ENCODE assay signal across 8 cellular contexts in genomic region chr16:54237-54581, GRCh38. TPM values are rescaled to one million over a fixed set of nuclear protein-coding genes. Genes with fewer than 3 reads are reported as not detected.
DNase-seq lines count a peak whose midpoint lies in the region; ATAC-seq and TF ChIP-seq lines count a peak whose summit lies in the region.

No MANE protein-coding gene starts in this region.

- POLR2A ChIA-PET in SK-N-SH (lab: Yijun Ruan, JAX) = no interaction called here

- TF ChIP-seq RAD21 in SK-N-SH (IDR thresholded peaks at IDR 0.05; ENCODE audit: low read length) = no peak

- peak overlapping the region; percentile 67 to 87 for H3K4me3 ChIP-seq in SK-N-SH (ENCODE audit: low read depth in 2 of 2, low read length in 1 of 2)
- peak overlapping the region; percentile 60 for H3K4me3 ChIP-seq in kidney epithelial cell (ENCODE audit: low read depth, low read length)

- H3K4me3 Mint-ChIP-seq in activated naive CD8-positive, alpha-beta T cell = peak overlapping the region; percentile 99

- DNase-seq in SK-N-SH (no peak), kidney epithelial cell (ENCODE audit: low read depth) (no peak), substantia nigra (lab: John Stamatoyannopoulos, UW) (no peak), SW480 (ENCODE audit: low spot score) (no peak)
- DNase-seq in stimulated activated CD8-positive, alpha-beta memory T cell treated with anti-CD3 and anti-CD28 coated beads, Interleukin-4, amount 100 ng/mL, for 48 hours = no peak

- H3K27me3 Mint-ChIP-seq in activated naive CD8-positive, alpha-beta T cell = no peaks in the 10 kb centered on the region

- H3F3A ChIP-seq in SK-N-SH (replicated peaks; ENCODE audit: insufficient read depth) = peaks cover 8% of the 10 kb centered on the region

- no peaks in the 10 kb centered on the region for H3K9me3 Mint-ChIP-seq in activated naive CD8-positive, alpha-beta T cell (ENCODE audit: low read depth)

- peak overlapping the region; percentile 72 for H3K27ac Mint-ChIP-seq in activated naive CD8-positive, alpha-beta T cell

- 20% methylated on average over 12 of the region's 12 CpGs for whole genome bisulfite sequencing in SK-N-SH (ENCODE audit: low lambda C conversion rate)

- peaks cover 4 to 41% of the 10 kb centered on the region in 2 experiments for H3K36me3 ChIP-seq in SK-N-SH (replicated peaks in 1 of 2; ENCODE audit: control insufficient read depth in 1 of 2, insufficient read depth in 2 of 2, low read length in 1 of 2)
- H3K36me3 ChIP-seq in kidney epithelial cell (ENCODE audit: control insufficient read depth, insufficient read depth, low read length) = peaks cover 1% of the 10 kb centered on the region

- H2AFZ ChIP-seq in SK-N-SH (ENCODE audit: low read depth) = peak overlapping the region; percentile 93

- TF ChIP-seq EP300 in SK-N-SH (IDR thresholded peaks at IDR 0.05; ENCODE audit: borderline replicate concordance in 1 of 2, low read depth in 1 of 2, low read length in 1 of 2) = no peak

- H3K27ac ChIP-seq in SK-N-SH (ENCODE audit: low read depth in 2 of 2, low read length in 1 of 2) (peak overlapping the region in 1 of 2 experiments; percentile 70; a peak in 1 of 4 replicates), substantia nigra (ENCODE audit: low read depth, low read length, poor library complexity, severe bottlenecking) (peak overlapping the region; percentile 73)

- CTCF ChIA-PET in SK-N-SH (lab: Yijun Ruan, JAX) = interaction anchor here (4.0 kb wide), 1 partner anchor 12 kb away, joined by 20 read pairs; no protein-coding TSS in a partner anchor

- no peaks in the 10 kb centered on the region for H3K9me2 ChIP-seq in SK-N-SH

- ATAC-seq in SK-N-SH treated with all-trans-retinoic acid at 6 μM for 48 hours (no peak), HG03439 (IDR thresholded peaks at IDR 0.05; ENCODE audit: unreplicated experiment) (no peak)

- H3K27me3 ChIP-seq in SK-N-SH (ENCODE audit: insufficient read depth) (no peaks in the 10 kb centered on the region), kidney epithelial cell (ENCODE audit: control insufficient read depth, insufficient read depth, low read length) (no peaks in the 10 kb centered on the region)

- no peak for TF ChIP-seq CTCF in SK-N-SH (IDR thresholded peaks at IDR 0.05)
- no peak for TF ChIP-seq CTCF in kidney epithelial cell (IDR thresholded peaks at IDR 0.05; ENCODE audit: insufficient read depth, low read length, poor library complexity, severe bottlenecking)

- H3K79me2 ChIP-seq in SK-N-SH (ENCODE audit: insufficient read depth) = peaks cover 46% of the 10 kb centered on the region

- H3K9me3 ChIP-seq in SK-N-SH = no peaks in the 10 kb centered on the region

- H3K4me2 ChIP-seq in SK-N-SH = peak overlapping the region; percentile 96

- peaks cover 6% of the 10 kb centered on the region for H3K36me3 Mint-ChIP-seq in activated naive CD8-positive, alpha-beta T cell

- peak overlapping the region; percentile 83 for H3K9ac ChIP-seq in SK-N-SH

- H4K20me1 ChIP-seq in SK-N-SH (ENCODE audit: insufficient read depth) = no peaks in the 10 kb centered on the region

- H3K4me1 Mint-ChIP-seq in activated naive CD8-positive, alpha-beta T cell (ENCODE audit: low read depth) = peaks cover 26% of the 10 kb centered on the region

- peaks cover 3 to 9% of the 10 kb centered on the region in 2 experiments; a peak in 1 of 4 replicates for H3K4me1 ChIP-seq in SK-N-SH (ENCODE audit: control insufficient read depth in 1 of 2, insufficient read depth in 2 of 2, low read depth in 1 of 2, low read length in 1 of 2)

TF ChIP-seq in SK-N-SH, 30 proteins besides CTCF, POLR2A, EP300 and RAD21 (continues in another document):
- TF ChIP-seq EZH2phosphoT487 (IDR thresholded peaks at IDR 0.05; ENCODE audit: borderline replicate concordance, low read depth) (no peak), NRF1 (IDR thresholded peaks at IDR 0.05; ENCODE audit: low read depth, low read length) (no peak), NFIC (IDR thresholded peaks at IDR 0.05; ENCODE audit: borderline replicate concordance) (no peak), MAX (IDR thresholded peaks at IDR 0.05; ENCODE audit: low read depth) (no peak), FOXJ3 (CRISPR knock-in tag; IDR thresholded peaks at IDR 0.05) (no peak), JUND (IDR thresholded peaks at IDR 0.05) (no peak), REST (IDR thresholded peaks at IDR 0.05; ENCODE audit: low read depth, low read length) (no peak)

TF ChIP-seq in SK-N-SH treated with all-trans-retinoic acid at 6 μM for 48 hours, 23 proteins besides CTCF, POLR2A, EP300 and RAD21 (continues in another document):
- TF ChIP-seq PATZ1 (CRISPR knock-in tag; IDR thresholded peaks at IDR 0.05; ENCODE audit: borderline replicate concordance) (no peak), ESRRG (CRISPR knock-in tag; IDR thresholded peaks at IDR 0.05) (no peak), ZFP30 (CRISPR knock-in tag; IDR thresholded peaks at IDR 0.05) (no peak), CSRNP3 (CRISPR knock-in tag; IDR thresholded peaks at IDR 0.05) (no peak), TOX (CRISPR knock-in tag; IDR thresholded peaks at IDR 0.05; ENCODE audit: borderline replicate concordance) (no peak), BACH2 (CRISPR knock-in tag; IDR thresholded peaks at IDR 0.05; ENCODE audit: borderline replicate concordance) (no peak), GLIS3 (CRISPR knock-in tag; IDR thresholded peaks at IDR 0.05) (no peak), ZNF565 (CRISPR knock-in tag; conservative IDR thresholded peaks at IDR 0.05; ENCODE audit: low read depth) (no peak), CREB5 (CRISPR knock-in tag; IDR thresholded peaks at IDR 0.05; ENCODE audit: low read depth) (no peak), SNAI2 (CRISPR knock-in tag; IDR thresholded peaks at IDR 0.05) (no peak), CSDC2 (CRISPR knock-in tag; IDR thresholded peaks at IDR 0.05) (no peak), ZNF70 (CRISPR knock-in tag; IDR thresholded peaks at IDR 0.05) (no peak)

RNA-seq across cellular contexts. Expression of gene SNRNP25, which starts 0.6 kb away (rescaled TPM):
- 61.9 and 73.4 TPM in 2 replicates for polyA plus RNA-seq in SK-N-SH (2012; rRNA removed)
- polyA plus RNA-seq in SK-N-SH (2012; cell fraction: cytosol; rRNA removed) = 64.6 and 70.4 TPM in 2 replicates
- polyA plus RNA-seq in SK-N-SH (2012; cell fraction: nucleus; rRNA removed) = 26.6 and 34.7 TPM in 2 replicates
- 12.7 and 25.4 TPM in 2 replicates for total RNA-seq in kidney epithelial cell

RNA-seq across cellular contexts. Expression of gene POLR3K, which starts 0.8 kb away (rescaled TPM):
- polyA plus RNA-seq in SK-N-SH (2012; rRNA removed) = 43.0 and 54.5 TPM in 2 replicates
- polyA plus RNA-seq in SK-N-SH (2012; cell fraction: cytosol; rRNA removed) = 41.7 and 43.1 TPM in 2 replicates
- polyA plus RNA-seq in SK-N-SH (2012; cell fraction: nucleus; rRNA removed) = 15.9 and 21.8 TPM in 2 replicates
- 5.5 and 7.8 TPM in 2 replicates for total RNA-seq in kidney epithelial cell

RNA-seq across cellular contexts. Expression of gene RHBDF1, which starts 18.2 kb away (rescaled TPM):
- 49.1 and 54.1 TPM in 2 replicates for polyA plus RNA-seq in SK-N-SH (2012; rRNA removed)
- polyA plus RNA-seq in SK-N-SH (2012; cell fraction: cytosol; rRNA removed) = 13.4 and 21.3 TPM in 2 replicates
- polyA plus RNA-seq in SK-N-SH (2012; cell fraction: nucleus; rRNA removed) = 312 and 381 TPM in 2 replicates
- 36.0 and 40.2 TPM in 2 replicates for total RNA-seq in kidney epithelial cell

RNA-seq across cellular contexts. Expression of gene MPG, which starts 23.8 kb away (rescaled TPM):
- 93.3 and 98.3 TPM in 2 replicates for polyA plus RNA-seq in SK-N-SH (2012; rRNA removed)
- 46.5 and 72.7 TPM in 2 replicates for polyA plus RNA-seq in SK-N-SH (2012; cell fraction: cytosol; rRNA removed)
- 42.9 and 60.4 TPM in 2 replicates for polyA plus RNA-seq in SK-N-SH (2012; cell fraction: nucleus; rRNA removed)
- total RNA-seq in kidney epithelial cell = 130 and 141 TPM in 2 replicates
